In the genomic region with DNA sequence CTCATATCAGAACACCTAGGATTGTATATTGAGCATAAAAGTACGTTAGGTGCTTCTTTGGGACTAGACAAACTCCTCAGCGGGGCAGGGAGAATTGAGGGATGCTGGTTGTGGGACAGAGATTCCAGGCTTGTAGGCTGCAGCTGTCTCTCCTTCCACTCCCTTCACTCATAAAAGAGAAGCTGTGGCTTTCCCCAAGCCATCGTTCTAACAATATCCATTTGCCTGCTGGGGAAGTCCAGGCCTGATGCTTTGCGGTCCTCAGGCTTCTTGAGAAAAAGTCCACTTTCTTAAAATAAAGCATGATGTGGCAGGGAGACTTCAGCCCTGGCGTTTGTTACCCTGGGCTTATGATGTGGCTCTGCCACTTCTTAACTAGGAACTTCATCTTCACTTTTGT, we compare ENCODE assay signal across 24 cellular contexts.
"Had no signal": no experiment of that assay in that cellular context is flagged by ENCODE, and none has a peak within 500 bp of the region (broad histone marks: within the 10 kb centered on the region; RNA-seq: fewer than 3 reads in every experiment).

No MANE protein-coding gene starts in this region.

- H3K4me3 ChIP-seq: esophagus muscularis mucosa, gastroesophageal sphincter, heart right ventricle, left lung, pancreas, right lobe of liver, smooth muscle cell, stomach, thoracic aorta, tibial nerve, upper lobe of left lung had no signal

- H3K27ac ChIP-seq: esophagus muscularis mucosa, foreskin keratinocyte, gastroesophageal sphincter, heart right ventricle, left lung, neutrophil, pancreas, right lobe of liver, stomach, thoracic aorta, tibial nerve, upper lobe of left lung had no signal

- ATAC-seq: foreskin keratinocyte, gastroesophageal sphincter, heart right ventricle, left cardiac atrium, left lung, natural killer cell, pancreas, right lobe of liver had no signal

- H3K27me3 ChIP-seq: esophagus muscularis mucosa, foreskin keratinocyte, gastroesophageal sphincter, heart right ventricle, left lung, neutrophil, pancreas, right lobe of liver, stomach, tibial nerve, upper lobe of left lung had no signal

- H3K4me1 ChIP-seq: foreskin keratinocyte, left lung, pancreas, right lobe of liver, stomach had no signal

- H3K36me3 ChIP-seq: esophagus muscularis mucosa, gastroesophageal sphincter, heart right ventricle, left lung, neutrophil, pancreas, right lobe of liver, stomach, thoracic aorta, tibial nerve, upper lobe of left lung had no signal

- H3K4me2 ChIP-seq: smooth muscle cell had no signal

- DNase-seq: cerebellar nuclear complex; effector memory CD4-positive, alpha-beta T cell; foreskin keratinocyte; heart right ventricle; hippocampal formation; left cardiac atrium; left lung; mesendoderm; natural killer cell; pancreas; right lobe of liver; stimulated activated CD4-positive, alpha-beta T cell treated with anti-CD3 and anti-CD28 coated beads, Interleukin-12 subunit alpha, Interleukin-12 subunit beta, amount 100 ng/mL, for 4 hours; stimulated activated CD4-positive, alpha-beta T cell treated with anti-CD3 and anti-CD28 coated beads, Interleukin-1b, Interleukin-23, amount 100 ng/mL, for 48 hours; stimulated activated CD4-positive, alpha-beta T cell treated with anti-CD3 and anti-CD28 coated beads, Interleukin-4, amount 100 ng/mL, for 1 hour; stimulated activated CD8-positive, alpha-beta memory T cell treated with anti-CD3 and anti-CD28 coated beads, Interleukin-4, amount 100 ng/mL, for 48 hours; stimulated activated naive CD4-positive, alpha-beta T cell treated with Interleukin-2 at 50 U/mL for 16 hours; stomach; upper lobe of left lung had no signal

- H3K9me3 ChIP-seq: esophagus muscularis mucosa, gastroesophageal sphincter, heart right ventricle, left lung, neutrophil, pancreas, right lobe of liver, stomach, thoracic aorta, tibial nerve, upper lobe of left lung had no signal
